ENCODE assay signal across 32 cellular contexts in genomic region chr5:949815-950560, GRCh38. TPM values are rescaled to one million over a fixed set of nuclear protein-coding genes. Genes with fewer than 3 reads are reported as not detected.
"Had no signal": no experiment of that assay in that cellular context is flagged by ENCODE, and none has a peak within 500 bp of the region (broad histone marks: within the 10 kb centered on the region; RNA-seq: fewer than 3 reads in every experiment).

No MANE protein-coding gene starts in this region.

- H3K27ac Mint-ChIP-seq: activated T-cell treated with anti-CD3 and anti-CD28 coated beads, Interleukin-2, amount 50 U/mL, for 24 hours; nephron; stimulated activated effector memory CD8-positive, alpha-beta T cell treated with anti-CD3 and anti-CD28 coated beads, Interleukin-12 subunit alpha, Interleukin-12 subunit beta, amount 100 ng/mL, for 72 hours; stimulated activated naive CD8-positive, alpha-beta T cell treated with anti-CD3 and anti-CD28 coated beads, Interleukin-15, Interleukin-2, amounts not matched to agents 100 ng/mL and 50 ng/mL, for 24 hours had no signal

- H3K4me1 ChIP-seq: left lung, uterus had no signal

- ATAC-seq: esophagus mucosa; left lung; mucosa of descending colon; sciatic nerve; stimulated activated effector memory CD8-positive, alpha-beta T cell treated with anti-CD3 and anti-CD28 coated beads, Interleukin-12 subunit alpha, Interleukin-12 subunit beta, amount 100 ng/mL, for 72 hours had no signal

- H3K27ac ChIP-seq: brain microvascular endothelial cell, left lung, skin epidermis, thoracic aorta, uterus, VCaP had no signal

- H3K36me3 ChIP-seq: brain microvascular endothelial cell, left lung, thoracic aorta, uterus had no signal

- H3K4me3 Mint-ChIP-seq: activated T-cell treated with anti-CD3 and anti-CD28 coated beads, Interleukin-2, amount 50 U/mL, for 24 hours; nephron; stimulated activated effector memory CD8-positive, alpha-beta T cell treated with anti-CD3 and anti-CD28 coated beads, Interleukin-12 subunit alpha, Interleukin-12 subunit beta, amount 100 ng/mL, for 72 hours; stimulated activated naive CD8-positive, alpha-beta T cell treated with anti-CD3 and anti-CD28 coated beads, Interleukin-15, Interleukin-2, amounts not matched to agents 100 ng/mL and 50 ng/mL, for 24 hours had no signal

- H3K4me3 ChIP-seq: left lung, lung, mucosa of descending colon, skin epidermis, thoracic aorta, uterus had no signal

- H3K9me3 Mint-ChIP-seq: activated T-cell treated with anti-CD3 and anti-CD28 coated beads, Interleukin-2, amount 50 U/mL, for 24 hours; stimulated activated effector memory CD8-positive, alpha-beta T cell treated with anti-CD3 and anti-CD28 coated beads, Interleukin-12 subunit alpha, Interleukin-12 subunit beta, amount 100 ng/mL, for 72 hours; stimulated activated naive CD8-positive, alpha-beta T cell treated with anti-CD3 and anti-CD28 coated beads, Interleukin-15, Interleukin-2, amounts not matched to agents 100 ng/mL and 50 ng/mL, for 24 hours had no signal

- H3K36me3 Mint-ChIP-seq: stimulated activated effector memory CD8-positive, alpha-beta T cell treated with anti-CD3 and anti-CD28 coated beads, Interleukin-12 subunit alpha, Interleukin-12 subunit beta, amount 100 ng/mL, for 72 hours had no signal

- H3K9me3 ChIP-seq: mucosa of descending colon, thoracic aorta, uterus had no signal

- DNase-seq: activated CD4-positive, alpha-beta T cell treated with anti-CD3 and anti-CD28 coated beads for 4 hours; activated CD4-positive, alpha-beta T cell treated with anti-CD3 and anti-CD28 coated beads, Interleukin-2, amount 50 U/mL, for 4 hours; activated CD8-positive, alpha-beta memory T cell treated with anti-CD3 and anti-CD28 coated beads, Interleukin-2, amount 50 U/mL, for 48 hours; activated gamma-delta T cell treated with Interleukin-2 at 50 U/mL for 16 hours; activated naive CD4-positive, alpha-beta T cell treated with anti-CD3 and anti-CD28 coated beads, Interleukin-2, amount 50 U/mL, for 16 hours; activated T-cell treated with anti-CD3 and anti-CD28 coated beads, Interleukin-2, amount 50 U/mL, for 24 hours; amniotic stem cell; brain microvascular endothelial cell; caudate nucleus; cortex of kidney; foreskin fibroblast; hippocampal formation; kidney glomerular epithelial cell; left lung; posterior cingulate gyrus; stimulated activated CD4-positive, alpha-beta T cell treated with anti-CD3 and anti-CD28 coated beads, Interleukin-12 subunit alpha, Interleukin-12 subunit beta, amount 100 ng/mL, for 4 hours; stimulated activated CD4-positive, alpha-beta T cell treated with anti-CD3 and anti-CD28 coated beads, Interleukin-4, amount 100 ng/mL, for 24 hours; T-helper 9 cell; trophoblast cell; uterus had no signal

RNA-seq across cellular contexts. Expression of gene NKD2, which starts 58.6 kb away (rescaled TPM):
- total RNA-seq: chondrocyte, myocyte had no signal
